ENCODE assay signal across 8 cellular contexts in the genomic region with DNA sequence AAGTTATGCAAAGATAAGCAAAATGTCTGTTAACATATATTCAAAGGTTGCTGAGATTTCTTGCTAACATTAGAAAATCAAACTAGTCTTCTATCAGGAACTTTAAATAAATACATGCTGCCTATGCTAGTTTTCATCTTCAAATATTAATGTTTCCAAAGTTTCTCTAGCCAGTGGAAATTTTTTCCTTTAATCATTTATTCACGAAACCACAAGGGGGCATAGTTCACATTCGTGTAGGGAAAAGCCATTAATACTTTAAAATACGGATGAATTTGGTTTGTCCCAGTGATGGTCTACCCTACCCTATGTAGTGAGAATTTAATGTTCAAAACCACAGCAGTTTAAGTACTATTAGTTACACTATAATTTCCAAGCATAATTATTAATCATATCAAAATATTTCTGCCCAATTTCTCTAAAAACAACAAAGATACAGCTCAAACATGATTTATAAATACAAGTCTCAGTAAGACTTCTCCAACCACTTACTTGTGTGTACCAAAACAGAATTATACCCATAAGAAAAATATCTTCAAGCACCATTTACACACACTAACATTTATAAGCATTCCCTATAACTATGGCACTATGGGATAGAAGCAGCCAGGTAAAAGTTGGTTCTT. TPM values are rescaled to one million over a fixed set of nuclear protein-coding genes. Genes with fewer than 3 reads are reported as not detected.
DNase-seq lines count a peak whose midpoint lies in the region; ATAC-seq and TF ChIP-seq lines count a peak whose summit lies in the region.

No MANE protein-coding gene starts in this region.

- in situ Hi-C loops in brain microvascular endothelial cell (cut with HindIII; ENCODE audit: low pct_ligation_motif_present, low sequenced_read_pairs), result no loop called here

- no peak overlapping the region for H2BK12ac ChIP-seq in mesenchymal stem cell (ENCODE audit: low read length in 2 of 2)

- H2BK15ac ChIP-seq in mesenchymal stem cell (ENCODE audit: low read depth, poor library complexity, severe bottlenecking), result no peak overlapping the region

- no peak overlapping the region for H3K14ac ChIP-seq in mesenchymal stem cell (ENCODE audit: low read length in 2 of 2)

- H2AK5ac ChIP-seq in mesenchymal stem cell (ENCODE audit: low read length, severe bottlenecking), result no peak overlapping the region

- no peak overlapping the region for H3K23ac ChIP-seq in mesenchymal stem cell (ENCODE audit: low read length in 2 of 2)

- no peak overlapping the region for H2AFZ ChIP-seq in mesenchymal stem cell (ENCODE audit: low read depth, low read length)

- no peak overlapping the region for H3K18ac ChIP-seq in mesenchymal stem cell (ENCODE audit: low read depth in 1 of 2, low read length in 2 of 2)

- peaks cover 12% of the 10 kb centered on the region for H3K79me1 ChIP-seq in mesenchymal stem cell (replicated peaks; ENCODE audit: low read length, poor library complexity, severe bottlenecking)

- ATAC-seq in HG02571 (IDR thresholded peaks at IDR 0.05; ENCODE audit: unreplicated experiment), result no peak
- ATAC-seq in GM19324 (IDR thresholded peaks at IDR 0.05; ENCODE audit: low FRiP score, unreplicated experiment), result no peak

- TF ChIP-seq CTCF in LNCaP clone FGC (IDR thresholded peaks at IDR 0.05; ENCODE audit: control insufficient read depth, extremely low read depth, insufficient read depth), result peak; percentile 47
- peak; percentile 31 for TF ChIP-seq CTCF in brain microvascular endothelial cell (IDR thresholded peaks at IDR 0.05; ENCODE audit: low read depth, low read length, missing control alignments)

- no peaks in the 10 kb centered on the region for H3K4me1 ChIP-seq in mesenchymal stem cell (ENCODE audit: control insufficient read depth, insufficient read depth, low read depth, low read length)

- no peak overlapping the region for H2BK5ac ChIP-seq in mesenchymal stem cell (ENCODE audit: low read depth, low read length, poor library complexity, severe bottlenecking)

- no peak overlapping the region for H3K27ac ChIP-seq in brain microvascular endothelial cell
- peak overlapping the region; percentile 13 for H3K27ac ChIP-seq in mesenchymal stem cell (ENCODE audit: low read length, poor library complexity, severe bottlenecking)

- no peak overlapping the region for H2BK120ac ChIP-seq in mesenchymal stem cell (ENCODE audit: low read depth, low read length)

- H3K36me3 ChIP-seq in brain microvascular endothelial cell (replicated peaks), result peaks cover 2% of the 10 kb centered on the region
- peaks cover 6 to 26% of the 10 kb centered on the region in 2 experiments for H3K36me3 ChIP-seq in mesenchymal stem cell (ENCODE audit: control insufficient read depth in 1 of 2, insufficient read depth in 2 of 2, low read depth in 1 of 2, low read length in 2 of 2)

- 27% methylated on average over 2 of the region's 3 CpGs for WGBS in mesenchymal stem cell

- no peak overlapping the region for H4K8ac ChIP-seq in mesenchymal stem cell (ENCODE audit: low read length)

- no peak overlapping the region for H3K4me2 ChIP-seq in mesenchymal stem cell (ENCODE audit: low read length, poor library complexity, severe bottlenecking)

- H4K91ac ChIP-seq in mesenchymal stem cell (ENCODE audit: low read length), result no peak overlapping the region

- DNase-seq in DMS53 treated with DMSO at 0.1 percent for 48 hours (lab: John Stamatoyannopoulos, UW; ENCODE audit: unreplicated experiment) (peak; percentile 8), LNCaP clone FGC (ENCODE audit: low read depth) (no peak), brain microvascular endothelial cell (no peak), mesenchymal stem cell (peak; percentile 51), NCI-H2029 treated with DMSO at 0.1 percent for 48 hours (lab: John Stamatoyannopoulos, UW) (no peak)
- DNase-seq in activated CD8-positive, alpha-beta memory T cell treated with anti-CD3 and anti-CD28 coated beads, Interleukin-2, amount 50 U/mL, for 48 hours, result no peak

- peak overlapping the region; percentile 16 for H3K9ac ChIP-seq in mesenchymal stem cell (ENCODE audit: low read length)

- H3K4me3 ChIP-seq in LNCaP clone FGC (ENCODE audit: low read depth, low read length) (no peak overlapping the region), brain microvascular endothelial cell (ENCODE audit: low read depth, low read length) (no peak overlapping the region), mesenchymal stem cell (ENCODE audit: insufficient read depth in 1 of 2, low read depth in 1 of 2, low read length in 2 of 2) (no peak overlapping the region)

- no peak overlapping the region for H3K4ac ChIP-seq in mesenchymal stem cell (ENCODE audit: low read depth in 1 of 2, low read length in 2 of 2)

- no peaks in the 10 kb centered on the region for H3K27me3 ChIP-seq in brain microvascular endothelial cell (replicated peaks)
- H3K27me3 ChIP-seq in mesenchymal stem cell (ENCODE audit: control insufficient read depth in 1 of 2, insufficient read depth in 1 of 2, low read length in 2 of 2), result no peaks in the 10 kb centered on the region

- no peaks in the 10 kb centered on the region for H3K9me3 ChIP-seq in mesenchymal stem cell (ENCODE audit: control insufficient read depth, low read length)

RNA-seq across cellular contexts. Expression of gene NUFIP1, which starts 16.2 kb away (rescaled TPM):
- 6.0 TPM for polyA plus RNA-seq in mesenchymal stem cell (2013, experiment 1 of 2)
- 6.7 TPM for polyA plus RNA-seq in mesenchymal stem cell (2013, experiment 2 of 2)

RNA-seq across cellular contexts. Expression of gene GPALPP1, which starts 16.3 kb away (rescaled TPM):
- polyA plus RNA-seq in mesenchymal stem cell (2013, experiment 1 of 2), result 20.6 TPM
- 19.8 TPM for polyA plus RNA-seq in mesenchymal stem cell (2013, experiment 2 of 2)

Comparison
In these comparisons a context has a peak if more than half of its experiments do, and no peak if none do; other contexts are left out.
1. DNase-seq: peak in DMS53 treated with DMSO at 0.1 percent for 48 hours (single experiment) and mesenchymal stem cell (single experiment); none in LNCaP clone FGC (single experiment), brain microvascular endothelial cell (single experiment), activated CD8-positive, alpha-beta memory T cell treated with anti-CD3 and anti-CD28 coated beads, Interleukin-2, amount 50 U/mL, for 48 hours (single experiment) and NCI-H2029 treated with DMSO at 0.1 percent for 48 hours (single experiment).